Comparison of ENCODE assay signal across 14 cellular contexts in genomic region chr21:17501107-17502006, GRCh38. TPM values are rescaled to one million over a fixed set of nuclear protein-coding genes. Genes with fewer than 3 reads are reported as not detected.
DNase-seq lines count a peak whose midpoint lies in the region; ATAC-seq, FAIRE-seq and TF ChIP-seq lines count a peak whose summit lies in the region.
"Had no signal": no experiment of that assay in that cellular context is flagged by ENCODE, and none has a peak within 500 bp of the region (broad histone marks: within the 10 kb centered on the region; RNA-seq: fewer than 3 reads in every experiment).

No MANE protein-coding gene starts in this region.

- intact Hi-C loops in vagina (cut with DNase I), result no loop called here

- H3K9me3 ChIP-seq in A549, result 0 out of 3 replicates have a peak, but pooled peaks cover 3% of the 10 kb centered on the region
- no peaks in the 10 kb centered on the region for H3K9me3 ChIP-seq in vagina
- H3K9me3 ChIP-seq: gastroesophageal sphincter had no signal

- 6% methylated on average over 4 of the region's 4 CpGs for WGBS in A549 (ENCODE audit: missing lambda C conversion rate)

- POLR2A ChIA-PET in A549 (lab: Yijun Ruan, JAX), result interaction anchor here (0.8 kb wide), 1 partner anchor 12 kb away, joined by 7 read pairs; no protein-coding TSS in a partner anchor

- H3K27me3 ChIP-seq in foreskin keratinocyte, result peaks cover 31% of the 10 kb centered on the region
- H3K27me3 ChIP-seq in vagina, result no peaks in the 10 kb centered on the region
- H3K27me3 ChIP-seq: gastroesophageal sphincter, neural progenitor cell had no signal

- peak; percentile 35 to 36; a peak in 1 of 5 replicates for TF ChIP-seq EP300 in A549 (IDR thresholded peaks at IDR 0.05)

- FAIRE-seq in A549 (lab: Jason Lieb, UNC), result no peak

- H3K4me1 ChIP-seq in A549 (peaks cover 16% of the 10 kb centered on the region), foreskin keratinocyte (no peaks in the 10 kb centered on the region), vagina (no peaks in the 10 kb centered on the region)
- H3K4me1 ChIP-seq: gastroesophageal sphincter had no signal

- no peak overlapping the region for H3K4me3 ChIP-seq in A549
- no peak overlapping the region for H3K4me3 ChIP-seq in vagina
- H3K4me3 ChIP-seq: gastroesophageal sphincter, neural progenitor cell had no signal

- H3K36me3 Mint-ChIP-seq in natural killer cell treated with Interleukin-12 subunit alpha and Interleukin-12 subunit beta and Interleukin-15 and Interleukin-18, amount 100 ng/mL, for 72 hours, result no peaks in the 10 kb centered on the region

- H3K4me3 Mint-ChIP-seq in natural killer cell treated with Interleukin-12 subunit alpha and Interleukin-12 subunit beta and Interleukin-15 and Interleukin-18, amount 100 ng/mL, for 72 hours, result no peak overlapping the region
- H3K4me3 Mint-ChIP-seq: CD4-positive, alpha-beta T cell; neural progenitor cell had no signal

- peaks cover 0 to 2% of the 10 kb centered on the region in 2 donors for H3K27me3 Mint-ChIP-seq in natural killer cell treated with Interleukin-12 subunit alpha and Interleukin-12 subunit beta and Interleukin-15 and Interleukin-18, amount 100 ng/mL, for 72 hours

- H3K4me2 ChIP-seq in A549, result peak overlapping the region; percentile 41
- H3K4me2 ChIP-seq: neural progenitor cell had no signal

- ATAC-seq in A549 (peak; percentile 64 to 71; a peak in 5 of 6 replicates), foreskin keratinocyte (peak; percentile 46), GM18511 (IDR thresholded peaks at IDR 0.05; ENCODE audit: unreplicated experiment) (no peak)
- no peak for ATAC-seq in natural killer cell treated with Interleukin-12 subunit alpha and Interleukin-12 subunit beta and Interleukin-15 and Interleukin-18, amount 100 ng/mL, for 72 hours
- ATAC-seq: gastroesophageal sphincter had no signal

- TF ChIP-seq POLR2A in A549 (IDR thresholded peaks at IDR 0.05; ENCODE audit: low read length) (no peak), vagina (IDR thresholded peaks at IDR 0.05) (no peak)

- H3K36me3 ChIP-seq in vagina, result no peaks in the 10 kb centered on the region
- H3K36me3 ChIP-seq: gastroesophageal sphincter, neural progenitor cell had no signal

- 0 out of 6 replicates have a peak overlapping the region, but pooled peaks of 1 of the 2 experiments have one; percentile 28 for H3K27ac ChIP-seq in A549
- H3K27ac ChIP-seq in foreskin keratinocyte, result no peak overlapping the region
- no peak overlapping the region for H3K27ac ChIP-seq in vagina
- H3K27ac ChIP-seq: gastroesophageal sphincter, neural progenitor cell had no signal

- CTCF ChIA-PET in A549 (lab: Yijun Ruan, JAX), result interaction anchor here (1.2 kb wide), 1 partner anchor 114 kb away, joined by 3 read pairs; no protein-coding TSS in a partner anchor

- peaks cover 3% of the 10 kb centered on the region for H3K9me3 Mint-ChIP-seq in natural killer cell treated with Interleukin-12 subunit alpha and Interleukin-12 subunit beta and Interleukin-15 and Interleukin-18, amount 100 ng/mL, for 72 hours

- DNase-seq in A549 (ENCODE audit: low read depth in 1 of 2, low spot score in 1 of 2), result peak in 1 of 2 experiments; percentile 53
- DNase-seq in HT-29 (ENCODE audit: low spot score), result peak; percentile 58
- peak; percentile 95 for DNase-seq in NCI-H69 (lab: John Stamatoyannopoulos, UW)
- no peak for DNase-seq in foreskin keratinocyte
- DNase-seq in natural killer cell treated with Interleukin-12 subunit alpha and Interleukin-12 subunit beta and Interleukin-15 and Interleukin-18, amount 100 ng/mL, for 72 hours (ENCODE audit: low spot score), result no peak
- DNase-seq in vagina (ENCODE audit: extremely low spot score in 2 of 2), result no peak
- no peak for DNase-seq in mucosa of gallbladder (ENCODE audit: low spot score)
- DNase-seq: activated CD4-positive, alpha-beta T cell treated with anti-CD3 and anti-CD28 coated beads, Interleukin-2, amount 50 U/mL, for 1 hour; CD4-positive, alpha-beta T cell; Kasumi-1; NCI-H2171 had no signal

- H3K4me1 Mint-ChIP-seq in natural killer cell treated with Interleukin-12 subunit alpha and Interleukin-12 subunit beta and Interleukin-15 and Interleukin-18, amount 100 ng/mL, for 72 hours (ENCODE audit: low read depth in 2 of 2), result no peaks in the 10 kb centered on the region

- no peak for TF ChIP-seq CTCF in A549 (IDR thresholded peaks at IDR 0.05)
- TF ChIP-seq CTCF in foreskin keratinocyte (conservative IDR thresholded peaks at IDR 0.05), result no peak
- no peak for TF ChIP-seq CTCF in vagina (IDR thresholded peaks at IDR 0.05)

- no peak; a peak in 1 of 5 replicates for TF ChIP-seq RAD21 in A549 (conservative IDR thresholded peaks at IDR 0.05 in 1 of 2, IDR thresholded peaks at IDR 0.05 in 1 of 2)

- no peak overlapping the region for H3K27ac Mint-ChIP-seq in natural killer cell treated with Interleukin-12 subunit alpha and Interleukin-12 subunit beta and Interleukin-15 and Interleukin-18, amount 100 ng/mL, for 72 hours
- H3K27ac Mint-ChIP-seq: CD4-positive, alpha-beta T cell; neural progenitor cell had no signal

TF ChIP-seq in A549, 52 proteins besides CTCF, POLR2A, EP300 and RAD21:
- TF ChIP-seq HEYL (CRISPR knock-in tag; IDR thresholded peaks at IDR 0.05) (no peak), JUNB (IDR thresholded peaks at IDR 0.05) (peak; percentile 90), JUN (IDR thresholded peaks at IDR 0.05) (peak; percentile 60 to 68; a peak in 3 of 5 replicates), EHMT2 (IDR thresholded peaks at IDR 0.05; ENCODE audit: low read depth) (no peak), GATA3 (IDR thresholded peaks at IDR 0.05; ENCODE audit: borderline replicate concordance) (peak; percentile 76), MYC (IDR thresholded peaks at IDR 0.05; ENCODE audit: borderline replicate concordance, low read length) (no peak), ZFP36 (IDR thresholded peaks at IDR 0.05; ENCODE audit: borderline replicate concordance, partially characterized antibody) (peak; percentile 42), BCL3 (IDR thresholded peaks at IDR 0.05) (peak; percentile 52; the same call in 1 of the 3 replicates), FOSL2 (IDR thresholded peaks at IDR 0.05) (peak; percentile 78), FOSL2 (CRISPR knock-in tag; IDR thresholded peaks at IDR 0.05) (peak; percentile 67), CHD4 (IDR thresholded peaks at IDR 0.05; ENCODE audit: borderline replicate concordance) (no peak)
TF ChIP-seq in A549: peak in this region for 6.

RNA-seq across cellular contexts. Expression of gene CXADR, which starts 11.5 kb away (rescaled TPM):
- polyA plus RNA-seq in A549 (2011; rRNA removed) (20.3 and 21.7 TPM in 2 replicates), A549 (2017; fragmentation: RNase III; extraction: RNeasy Plus Mini Kit Qiagen cat#74134 plus additional on column Dnase treatment) (6.4 to 7.7 TPM (median 6.6 TPM) in 3 replicates), foreskin keratinocyte (3.8 and 4.0 TPM in 2 replicates)
- 2.7 and 3.0 TPM in 2 replicates for polyA plus RNA-seq in A549 (2012; cell fraction: cytosol; rRNA removed)
- polyA plus RNA-seq in A549 (2012; cell fraction: nucleus; rRNA removed), result 1.4 and 1.6 TPM in 2 replicates
- 16.8 and 19.7 TPM in 2 replicates for polyA minus RNA-seq in A549 (2011; rRNA and poly(A)+ RNA removed)
- 17.4 and 24.7 TPM in 2 replicates for total RNA-seq in HT-29 (2014; rRNA removed; shearing (Covaris generic))
- total RNA-seq in foreskin keratinocyte (18.3 and 19.9 TPM in 2 replicates), vagina (19.2 TPM), mucosa of gallbladder (151 TPM)
- total RNA-seq in natural killer cell treated with Interleukin-12 subunit alpha and Interleukin-12 subunit beta and Interleukin-15 and Interleukin-18, amount 100 ng/mL, for 72 hours, result not detected

Comparison
In these comparisons a context has a peak if more than half of its experiments do, and no peak if none do; other contexts are left out.
1. ATAC-seq: peak in A549 (2 of 2) and foreskin keratinocyte (single experiment); none in natural killer cell treated with Interleukin-12 subunit alpha and Interleukin-12 subunit beta and Interleukin-15 and Interleukin-18, amount 100 ng/mL, for 72 hours (0 of 2) and GM18511 (single experiment).
2. DNase-seq: peak in HT-29 (single experiment) and NCI-H69 (single experiment); none in foreskin keratinocyte (0 of 2), natural killer cell treated with Interleukin-12 subunit alpha and Interleukin-12 subunit beta and Interleukin-15 and Interleukin-18, amount 100 ng/mL, for 72 hours (single experiment), vagina (0 of 2) and mucosa of gallbladder (single experiment).
3. RNA of gene CXADR, which starts 11.5 kb away (total RNA-seq): 151 TPM in mucosa of gallbladder (single experiment), 19.2 TPM in vagina (single experiment), 18.3 to 19.9 TPM in foreskin keratinocyte and 17.4 to 24.7 TPM in HT-29; not detected in natural killer cell treated with Interleukin-12 subunit alpha and Interleukin-12 subunit beta and Interleukin-15 and Interleukin-18, amount 100 ng/mL, for 72 hours; every median in the first group is over 10 times any median in the second.